23 cellular contexts compared by ENCODE assay signal in the genomic region with DNA sequence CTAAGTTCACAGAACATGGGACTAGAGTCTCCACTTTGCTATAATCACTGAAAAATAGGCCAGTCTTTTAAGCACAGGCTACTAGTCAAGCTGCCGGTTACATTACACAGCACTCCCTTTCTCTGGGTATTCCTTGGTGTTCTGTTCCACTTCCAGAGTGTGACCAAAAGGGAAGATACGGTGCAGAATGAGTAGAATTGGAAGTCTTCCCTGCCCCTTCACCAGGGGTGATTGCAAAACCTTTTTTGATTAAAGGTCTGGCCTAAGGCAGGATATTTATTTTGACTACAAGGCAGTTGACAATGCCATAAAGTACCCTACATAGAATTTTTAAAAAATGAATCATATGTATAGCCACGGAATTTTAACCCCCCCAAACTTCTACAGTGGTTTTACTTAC. TPM values are rescaled to one million over a fixed set of nuclear protein-coding genes. Genes with fewer than 3 reads are reported as not detected.
DNase-seq lines count a peak whose midpoint lies in the region; ATAC-seq and TF ChIP-seq lines count a peak whose summit lies in the region.
"Had no signal": no experiment of that assay in that cellular context is flagged by ENCODE, and none has a peak within 500 bp of the region (broad histone marks: within the 10 kb centered on the region; RNA-seq: fewer than 3 reads in every experiment).

No MANE protein-coding gene starts in this region.

- H3K4me2 ChIP-seq in GM23338, result no peak overlapping the region

- H3K4me3 Mint-ChIP-seq in GM23338, result no peak overlapping the region
- H3K4me3 Mint-ChIP-seq: activated CD4-positive, alpha-beta T cell treated with anti-CD3 and anti-CD28 coated beads for 36 hours; activated naive CD4-positive, alpha-beta T cell treated with anti-CD3 and anti-CD28 coated beads for 36 hours; naive thymus-derived CD4-positive, alpha-beta T cell had no signal

- no peak for TF ChIP-seq CTCF in AG10803 (conservative IDR thresholded peaks at IDR 0.05; ENCODE audit: low read length)
- TF ChIP-seq CTCF in choroid plexus epithelial cell (conservative IDR thresholded peaks at IDR 0.05; ENCODE audit: low read depth, low read length), result no peak
- no peak for TF ChIP-seq CTCF in omental fat pad (IDR thresholded peaks at IDR 0.05)
- TF ChIP-seq CTCF in GM20000 (IDR thresholded peaks at IDR 0.05; ENCODE audit: extremely low read depth, missing control alignments), result no peak
- TF ChIP-seq CTCF in GM23338 (conservative IDR thresholded peaks at IDR 0.05; ENCODE audit: low read depth in 2 of 2), result no peak

- peak; percentile 57 for ATAC-seq in omental fat pad (ENCODE audit: low FRiP score)
- ATAC-seq in GM23338, result no peak
- ATAC-seq: activated CD4-positive, alpha-beta T cell treated with anti-CD3 and anti-CD28 coated beads for 36 hours; naive thymus-derived CD4-positive, alpha-beta T cell had no signal

- peaks cover 68% of the 10 kb centered on the region for H3K36me3 Mint-ChIP-seq in GM23338 (ENCODE audit: low read depth)

- DNase-seq in AG10803 (ENCODE audit: low read depth), result peak; percentile 59
- DNase-seq in HS-5 (ENCODE audit: low read depth), result peak; percentile 34
- peak; percentile 9 for DNase-seq in choroid plexus epithelial cell (ENCODE audit: low read depth)
- no peak for DNase-seq in omental fat pad (ENCODE audit: low spot score)
- no peak for DNase-seq in activated CD4-positive, alpha-beta T cell treated with anti-CD3 and anti-CD28 coated beads, Interleukin-2, amount 50 U/mL, for 4 hours
- DNase-seq in GM20000 (ENCODE audit: low spot score), result no peak
- no peak for DNase-seq in NAMALWA (ENCODE audit: low spot score)
- DNase-seq in GM23338 (ENCODE audit: low spot score), result no peak
- DNase-seq: ACHN; activated CD4-positive, alpha-beta T cell treated with anti-CD3 and anti-CD28 coated beads for 36 hours; activated naive CD4-positive, alpha-beta T cell treated with anti-CD3 and anti-CD28 coated beads for 36 hours; activated T-cell treated with anti-CD3 and anti-CD28 coated beads, Interleukin-2, amount 50 U/mL, for 48 hours; amygdala; Calu3; KBM-7; MV-4-11; naive thymus-derived CD4-positive, alpha-beta T cell; NCI-H1694 treated with DMSO at 0.1 percent for 48 hours; NCI-H2171 treated with DMSO at 0.1 percent for 48 hours; NCI-H69; nucleus accumbens; T-helper 2 cell had no signal

- H3K9me3 Mint-ChIP-seq in GM23338, result no peaks in the 10 kb centered on the region; the same call in 2 of the 3 replicates
- H3K9me3 Mint-ChIP-seq: activated naive CD4-positive, alpha-beta T cell treated with anti-CD3 and anti-CD28 coated beads for 36 hours had no signal

- no peaks in the 10 kb centered on the region; the same call in 1 of the 2 replicates for H3K27me3 ChIP-seq in GM23338 (ENCODE audit: insufficient read depth)

- no peaks in the 10 kb centered on the region for H3K27me3 Mint-ChIP-seq in GM23338 (ENCODE audit: insufficient read depth, low read depth, poor library complexity)
- H3K27me3 Mint-ChIP-seq: activated CD4-positive, alpha-beta T cell treated with anti-CD3 and anti-CD28 coated beads for 36 hours; naive thymus-derived CD4-positive, alpha-beta T cell had no signal

- no peaks in the 10 kb centered on the region for H3K79me2 ChIP-seq in GM23338 (replicated peaks; ENCODE audit: insufficient read depth)

- H3K36me3 ChIP-seq in GM23338 (ENCODE audit: insufficient read depth), result peaks cover 55% of the 10 kb centered on the region

- H3K9me2 ChIP-seq in GM23338 (ENCODE audit: insufficient read depth), result no peaks in the 10 kb centered on the region

- no peaks in the 10 kb centered on the region for H3K4me1 Mint-ChIP-seq in GM23338
- H3K4me1 Mint-ChIP-seq: activated CD4-positive, alpha-beta T cell treated with anti-CD3 and anti-CD28 coated beads for 36 hours; naive thymus-derived CD4-positive, alpha-beta T cell had no signal

- H2AFZ ChIP-seq in GM23338, result no peak overlapping the region

- H3K27ac Mint-ChIP-seq in GM23338, result no peak overlapping the region
- H3K27ac Mint-ChIP-seq: activated CD4-positive, alpha-beta T cell treated with anti-CD3 and anti-CD28 coated beads for 36 hours; activated naive CD4-positive, alpha-beta T cell treated with anti-CD3 and anti-CD28 coated beads for 36 hours; naive thymus-derived CD4-positive, alpha-beta T cell had no signal

- H3K4me1 ChIP-seq in GM23338 (ENCODE audit: insufficient read depth), result no peaks in the 10 kb centered on the region

- no peaks in the 10 kb centered on the region for H3F3A ChIP-seq in GM23338 (replicated peaks; ENCODE audit: low read depth)

- peaks cover 4% of the 10 kb centered on the region for H4K20me1 ChIP-seq in GM23338 (replicated peaks; ENCODE audit: insufficient read depth)

- H3K27ac ChIP-seq in GM23338 (ENCODE audit: low read depth), result no peak overlapping the region
- H3K27ac ChIP-seq: C4-2B had no signal

- H3K4me3 ChIP-seq in AG10803 (ENCODE audit: low read length) (no peak overlapping the region), choroid plexus epithelial cell (ENCODE audit: low read depth, low read length) (no peak overlapping the region), GM23338 (no peak overlapping the region)

TF ChIP-seq in GM23338, 12 proteins besides CTCF, POLR2A, EP300 and RAD21 (continues in another document):
- no peak for TF ChIP-seq POLR2AphosphoS5 (IDR thresholded peaks at IDR 0.05; ENCODE audit: low read depth)
- no peak for TF ChIP-seq CREB1 (CRISPR knock-in tag; IDR thresholded peaks at IDR 0.05; ENCODE audit: low read depth)
- TF ChIP-seq ZNF331 (CRISPR knock-in tag; IDR thresholded peaks at IDR 0.05; ENCODE audit: low read depth), result no peak
- TF ChIP-seq, protein P1, sequence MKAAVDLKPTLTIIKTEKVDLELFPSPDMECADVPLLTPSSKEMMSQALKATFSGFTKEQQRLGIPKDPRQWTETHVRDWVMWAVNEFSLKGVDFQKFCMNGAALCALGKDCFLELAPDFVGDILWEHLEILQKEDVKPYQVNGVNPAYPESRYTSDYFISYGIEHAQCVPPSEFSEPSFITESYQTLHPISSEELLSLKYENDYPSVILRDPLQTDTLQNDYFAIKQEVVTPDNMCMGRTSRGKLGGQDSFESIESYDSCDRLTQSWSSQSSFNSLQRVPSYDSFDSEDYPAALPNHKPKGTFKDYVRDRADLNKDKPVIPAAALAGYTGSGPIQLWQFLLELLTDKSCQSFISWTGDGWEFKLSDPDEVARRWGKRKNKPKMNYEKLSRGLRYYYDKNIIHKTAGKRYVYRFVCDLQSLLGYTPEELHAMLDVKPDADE (IDR thresholded peaks at IDR 0.05), result no peak
- TF ChIP-seq EZH2phosphoT487 (IDR thresholded peaks at IDR 0.05; ENCODE audit: unreplicated experiment), result no peak

RNA-seq across cellular contexts. Expression of a gene that starts 59.6 kb away (rescaled TPM):
- 1 to 10 TPM; 1.7 to 4.5 (median 2.5) TPM for total RNA-seq in omental fat pad
- 11.0 and 13.5 TPM in 2 replicates for total RNA-seq in GM23338 (2014; rRNA removed; shearing (Covaris generic))
- 3.4 and 4.1 TPM in 2 replicates for polyA plus RNA-seq in GM23338 (2016; fragmentation: Nextera tagmentation; extraction: Ambion mirVana)

Comparison
In these comparisons a context has a peak if more than half of its experiments do, and no peak if none do; other contexts are left out.
1. DNase-seq: peak in AG10803 (single experiment), HS-5 (single experiment) and choroid plexus epithelial cell (single experiment); none in omental fat pad (single experiment), activated CD4-positive, alpha-beta T cell treated with anti-CD3 and anti-CD28 coated beads, Interleukin-2, amount 50 U/mL, for 4 hours (0 of 2), GM20000 (single experiment), NAMALWA (single experiment) and GM23338 (single experiment).